Comparison of ENCODE assay signal across 8 cellular contexts in the genomic region with DNA sequence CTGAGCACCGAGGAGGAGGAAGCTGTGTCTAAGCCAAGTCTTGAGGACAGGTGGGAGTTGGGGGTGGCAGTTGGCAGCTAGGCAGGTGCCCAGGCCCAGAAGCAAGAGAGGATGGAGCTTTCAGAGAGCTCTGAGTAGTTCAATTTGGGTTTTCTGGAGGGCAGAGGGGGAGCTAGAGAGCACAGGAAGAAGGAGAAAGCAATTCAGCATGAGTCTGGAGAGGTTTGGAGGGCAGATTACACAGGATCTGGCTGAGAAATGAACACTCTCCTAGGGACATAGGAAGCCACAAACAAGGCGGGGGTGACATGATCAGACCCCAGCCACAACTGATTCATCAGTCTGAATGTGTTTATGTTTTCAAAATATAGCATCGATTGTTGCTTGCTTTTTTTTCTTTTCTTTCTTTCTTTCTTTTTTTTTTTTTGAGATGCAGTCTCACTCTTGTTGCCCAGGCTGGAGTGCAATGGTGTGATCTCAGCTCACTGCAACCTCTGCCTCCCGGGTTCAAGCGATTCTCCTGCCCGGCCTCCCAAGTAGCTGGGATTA. TPM values are rescaled to one million over a fixed set of nuclear protein-coding genes. Genes with fewer than 3 reads are reported as not detected.
A peak's percentile ranks its signal among the peaks of the same experiment; 100 is the strongest.
DNase-seq lines count a peak whose midpoint lies in the region; ATAC-seq, FAIRE-seq and TF ChIP-seq lines count a peak whose summit lies in the region.

No MANE protein-coding gene starts in this region.

- TF ChIP-seq CTCF in OCI-LY3 (IDR thresholded peaks at IDR 0.05; ENCODE audit: low read depth, low read length) = peak; percentile 40
- peak; percentile 58 for TF ChIP-seq CTCF in neural crest cell (conservative IDR thresholded peaks at IDR 0.05)

- H3K9ac ChIP-seq in OCI-LY3 (ENCODE audit: low read length) = no peak overlapping the region

- no peaks in the 10 kb centered on the region for H3K9me3 Mint-ChIP-seq in neural crest cell

- H3K36me3 ChIP-seq in OCI-LY3 (replicated peaks; ENCODE audit: low read depth, low read length) = no peaks in the 10 kb centered on the region

- no peaks in the 10 kb centered on the region for H3K79me2 ChIP-seq in OCI-LY3 (ENCODE audit: low read length)

- no peaks in the 10 kb centered on the region for H3K27me3 ChIP-seq in OCI-LY3 (ENCODE audit: low read depth, low read length)

- no peak overlapping the region for H3K4me3 Mint-ChIP-seq in neural crest cell

- H3K27ac Mint-ChIP-seq in neural crest cell (ENCODE audit: unreplicated experiment) = peak overlapping the region; percentile 86

- H3K27me3 Mint-ChIP-seq in neural crest cell (ENCODE audit: low read depth) = no peaks in the 10 kb centered on the region

- peak; percentile 78 for DNase-seq in AG20443 (ENCODE audit: low spot score)
- no peak for DNase-seq in GM18507 (ENCODE audit: extremely low spot score, insufficient read length, low read depth)
- peak in 9 of 61 donors; percentile 9 to 57 (median 31) for DNase-seq in caudate nucleus (lab: John Stamatoyannopoulos, UW)
- no peak for DNase-seq in neural crest cell (ENCODE audit: low read depth, low spot score)
- DNase-seq in NCI-H1930 (lab: John Stamatoyannopoulos, UW) = no peak
- DNase-seq in mucosa of gallbladder (ENCODE audit: low spot score) = no peak

- H3K4me2 ChIP-seq in OCI-LY3 (ENCODE audit: low read length) = no peak overlapping the region

- H3K4me1 ChIP-seq in OCI-LY3 (ENCODE audit: low read length) = no peaks in the 10 kb centered on the region

- no peak for ATAC-seq in GM18517 (IDR thresholded peaks at IDR 0.05; ENCODE audit: unreplicated experiment)

- no peaks in the 10 kb centered on the region for H4K20me1 ChIP-seq in OCI-LY3 (ENCODE audit: insufficient read depth, low read length)

- FAIRE-seq in GM18507 (lab: Jason Lieb, UNC) = peak; percentile 69

- H3K27ac ChIP-seq in OCI-LY3 (ENCODE audit: low read length) = no peak overlapping the region
- peak overlapping the region; percentile 22 for H3K27ac ChIP-seq in caudate nucleus (ENCODE audit: low read depth, low read length)

- no peak overlapping the region for H3K4me3 ChIP-seq in OCI-LY3 (ENCODE audit: low read length)

- peaks cover 4% of the 10 kb centered on the region for H3K36me3 Mint-ChIP-seq in neural crest cell (ENCODE audit: low read depth)

- no peaks in the 10 kb centered on the region for H3K9me3 ChIP-seq in OCI-LY3 (ENCODE audit: insufficient read depth, low read length)

- H3K4me1 Mint-ChIP-seq in neural crest cell = peaks cover 15% of the 10 kb centered on the region

- H2AFZ ChIP-seq in OCI-LY3 (ENCODE audit: low read depth, low read length) = no peak overlapping the region

RNA-seq across cellular contexts. Expression of gene PTPRF, which starts 23.8 kb away (rescaled TPM):
- total RNA-seq in neural crest cell = 119 and 125 TPM in 2 replicates
- total RNA-seq in mucosa of gallbladder = 478 TPM
